ENCODE assay signal across 7 cellular contexts in the genomic region with DNA sequence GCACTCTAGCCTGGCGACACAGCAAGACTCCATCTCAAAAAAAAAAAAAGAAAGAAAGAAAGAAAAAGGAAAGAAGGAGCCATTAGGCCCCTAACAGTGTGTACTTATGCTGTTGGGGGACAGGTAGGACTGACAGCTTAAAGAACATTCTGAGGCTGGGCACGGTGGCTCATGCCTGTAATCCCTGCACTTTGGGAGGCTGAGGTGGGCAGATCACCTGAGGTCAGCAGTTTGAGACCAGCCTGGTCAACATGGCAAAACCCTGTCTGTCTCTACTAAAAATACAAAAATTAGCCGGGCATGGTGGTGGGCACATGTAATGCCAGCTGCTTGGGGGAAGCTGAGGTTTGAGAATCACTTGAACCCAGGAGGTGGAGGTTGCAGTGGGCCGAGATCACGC. TPM values are rescaled to one million over a fixed set of nuclear protein-coding genes. Genes with fewer than 3 reads are reported as not detected.
A peak's percentile ranks its signal among the peaks of the same experiment; 100 is the strongest.
DNase-seq lines count a peak whose midpoint lies in the region; ATAC-seq, FAIRE-seq and TF ChIP-seq lines count a peak whose summit lies in the region.
"Not testable (repeated sequence)": the region's sequence is repeated elsewhere in the genome, so short reads cannot be mapped to it uniquely, and the experiment has no call there.

No MANE protein-coding gene starts in this region.

- not testable (repeated sequence) for TF ChIP-seq CTCF in 22Rv1 (IDR thresholded peaks at IDR 0.05); HCT116 (IDR thresholded peaks at IDR 0.05 in 2 of 3, conservative IDR thresholded peaks at IDR 0.05 in 1 of 3; ENCODE audit: borderline replicate concordance in 1 of 3, insufficient read depth in 1 of 3, low read depth in 2 of 3, low read length in 2 of 3); Peyer's patch (IDR thresholded peaks at IDR 0.05); colonic mucosa (IDR thresholded peaks at IDR 0.05); HepG2 (CRISPR knock-in tag; IDR thresholded peaks at IDR 0.05); type B pancreatic cell (conservative IDR thresholded peaks at IDR 0.05)

- H3K27ac ChIP-seq in 22Rv1 (peak overlapping the region; percentile 71), HCT116 (ENCODE audit: low read depth, low read length) (peak overlapping the region; percentile 78; the same call in 1 of the 2 replicates), Peyer's patch (peak overlapping the region in 3 of 4 donors; percentile 50 to 60 (median 59)), colonic mucosa (peak overlapping the region; percentile 82), HepG2 (ENCODE audit: extremely low read length, insufficient read depth, low read length) (peak overlapping the region; percentile 99)

- not testable (repeated sequence) for H2AFZ ChIP-seq in HCT116 (ENCODE audit: low read depth, low read length, poor library complexity, severe bottlenecking); HepG2 (ENCODE audit: low read length)

- H3K4me2 ChIP-seq in HCT116 (ENCODE audit: low read length) (peak overlapping the region; percentile 48), HepG2 (ENCODE audit: low read depth, low read length) (peak overlapping the region; percentile 88)

- DNase-seq in HCT116 (ENCODE audit: low read depth, low spot score); Peyer's patch; colonic mucosa; HepG2 (ENCODE audit: low spot score); type B pancreatic cell (ENCODE audit: extremely low spot score, unreplicated experiment): not testable (repeated sequence)
- DNase-seq in posterior vena cava (ENCODE audit: low spot score): peak; percentile 7

- peak overlapping the region; percentile 95 for H3K27ac Mint-ChIP-seq in type B pancreatic cell

- not testable (repeated sequence) for BruUV-seq in HCT116 (replicated peaks; lab: Mats Ljungman, UMichigan); HepG2 (replicated peaks; lab: Mats Ljungman, UMichigan)

- H3K4me3 ChIP-seq in HCT116 (replicated peaks in 1 of 2; ENCODE audit: low read depth in 1 of 2, low read length in 2 of 2): peak overlapping the region in 1 of 2 experiments; percentile 2; a peak in 1 of 4 replicates
- H3K4me3 ChIP-seq in Peyer's patch, colonic mucosa: not testable (repeated sequence)
- peak overlapping the region in 1 of 3 experiments; percentile 55; a peak in 3 of 6 replicates for H3K4me3 ChIP-seq in HepG2 (replicated peaks in 1 of 3; ENCODE audit: insufficient read depth in 1 of 3, low read depth in 2 of 3, low read length in 3 of 3)

- not testable (repeated sequence) for H3K9me2 ChIP-seq in HCT116 (ENCODE audit: insufficient read depth)

- POLR2A ChIA-PET in HCT116 (lab: Charles Lee): interaction anchor here (0.6 to 2.5 kb wide), 4 partner anchors 14 to 87 kb away, joined by 3 to 15 read pairs (median 5); partner anchors contain the start of genes EIF4B and KRT8
- POLR2A ChIA-PET in HepG2 (lab: Yijun Ruan, JAX): interaction anchor here (1.2 to 8.0 kb wide), 17 partner anchors 11 to 113 kb away, joined by 3 to 159 read pairs (median 10); partner anchors contain the start of genes EIF4B, KRT18 and KRT8

- ATAC-seq in HCT116, HepG2: not testable (repeated sequence)

- CTCF ChIA-PET in HCT116 (lab: Charles Lee): interaction anchor here (1.3 kb wide), 1 partner anchor 11 kb away, joined by 5 read pairs; no protein-coding TSS in a partner anchor
- CTCF ChIA-PET in HepG2 (lab: Yijun Ruan, JAX; ENCODE audit: low intra/inter-chr PET ratio, low total read pairs): interaction anchor here (1.5 to 1.6 kb wide), 2 partner anchors 11 kb away, joined by 3 to 6 read pairs; no protein-coding TSS in a partner anchor

- 15% methylated on average over 5 of the region's 5 CpGs for WGBS in HepG2 (ENCODE audit: low lambda C conversion rate)

- intact Hi-C loops in HCT116 (cut with micrococcal nuclease); colonic mucosa (cut with DNase I); HepG2 (cut with micrococcal nuclease; ENCODE audit: unreplicated experiment): not testable (repeated sequence)
- intact Hi-C loops in posterior vena cava (cut with DNase I): loop anchor here in 1 of 2 donors (10.0 kb wide), 1 partner anchor 657 kb away; no protein-coding TSS in a partner anchor

- H3K4me1 Mint-ChIP-seq in type B pancreatic cell (ENCODE audit: unreplicated experiment): peaks cover 14% of the 10 kb centered on the region

- FAIRE-seq in HepG2 (lab: Jason Lieb, UNC): not testable (repeated sequence)

- peaks cover 23 to 35% of the 10 kb centered on the region in 2 experiments for H3K4me1 ChIP-seq in HCT116 (ENCODE audit: control insufficient read depth in 1 of 2, insufficient read depth in 2 of 2, low read length in 2 of 2)
- peaks cover 0 to 23% (median 0%) of the 10 kb centered on the region in 4 donors for H3K4me1 ChIP-seq in Peyer's patch
- not testable (repeated sequence) for H3K4me1 ChIP-seq in colonic mucosa
- peaks cover 61% of the 10 kb centered on the region for H3K4me1 ChIP-seq in HepG2 (ENCODE audit: insufficient read depth, low read length)

- not testable (repeated sequence) for TF ChIP-seq EP300 in HepG2 (IDR thresholded peaks at IDR 0.05; ENCODE audit: low read depth in 2 of 2, low read length in 2 of 2); HepG2 (CRISPR knock-in tag; IDR thresholded peaks at IDR 0.05; ENCODE audit: borderline replicate concordance)

- in situ Hi-C loops in HepG2 (cut with HindIII; ENCODE audit: extremely low pct_ligation_motif_present, low pct_unique_long_range_greater_than_20kb): loop anchor here (25.0 kb wide), 3 partner anchors 305 to 855 kb away; partner anchors contain the start of genes KRT1 and KRT84

- peak overlapping the region; percentile 64 for H3K4me3 Mint-ChIP-seq in type B pancreatic cell

- not testable (repeated sequence) for TF ChIP-seq POLR2A in HCT116 (IDR thresholded peaks at IDR 0.05; ENCODE audit: borderline replicate concordance, extremely low read depth, insufficient read depth, insufficient read length); Peyer's patch (IDR thresholded peaks at IDR 0.05); HepG2 (IDR thresholded peaks at IDR 0.05; ENCODE audit: insufficient read depth in 1 of 2, low read depth in 2 of 2, low read length in 2 of 2)

- not testable (repeated sequence) for H3K36me3 Mint-ChIP-seq in type B pancreatic cell

- H4K20me1 ChIP-seq in HCT116 (ENCODE audit: insufficient read depth); HepG2 (ENCODE audit: insufficient read depth, low read length): not testable (repeated sequence)

- not testable (repeated sequence) for H3K27me3 ChIP-seq in HCT116 (ENCODE audit: insufficient read depth, low read length); Peyer's patch; colonic mucosa; HepG2 (ENCODE audit: control insufficient read depth in 1 of 2, insufficient read depth in 2 of 2, low read length in 2 of 2)

- H3K9ac ChIP-seq in HCT116 (ENCODE audit: low read length): peak overlapping the region; percentile 54
- not testable (repeated sequence) for H3K9ac ChIP-seq in colonic mucosa (ENCODE audit: low read depth in 2 of 2, low read length in 2 of 2)
- H3K9ac ChIP-seq in HepG2 (ENCODE audit: insufficient read depth, low read depth, low read length): peak overlapping the region; percentile 91

- H3K27me3 Mint-ChIP-seq in type B pancreatic cell: not testable (repeated sequence)

- H3K9me3 ChIP-seq in HCT116 (ENCODE audit: control insufficient read depth in 1 of 2, insufficient read depth in 1 of 2, low read depth in 1 of 2, low read length in 2 of 2); Peyer's patch; colonic mucosa; HepG2 (ENCODE audit: low read length): not testable (repeated sequence)

- H3K9me3 Mint-ChIP-seq in type B pancreatic cell: not testable (repeated sequence)

- H3K36me3 ChIP-seq in HCT116 (ENCODE audit: control insufficient read depth in 1 of 2, insufficient read depth in 2 of 2, low read length in 2 of 2); Peyer's patch; colonic mucosa; HepG2 (replicated peaks in 1 of 2; ENCODE audit: control insufficient read depth in 1 of 2, insufficient read depth in 2 of 2, low read length in 2 of 2): not testable (repeated sequence)

- RAD21 ChIA-PET in HCT116 (lab: Charles Lee; ENCODE audit: low non-redundant PET in 1 of 2, low total read pairs in 2 of 2, uncharacterized antibody in 2 of 2, unreplicated experiment in 2 of 2): interaction anchor here (0.5 to 0.7 kb wide), 2 partner anchors 62 to 408 kb away, joined by 3 read pairs; no protein-coding TSS in a partner anchor

- TF ChIP-seq RAD21 in HCT116 (IDR thresholded peaks at IDR 0.05; ENCODE audit: low read depth); HepG2 (CRISPR knock-in tag; IDR thresholded peaks at IDR 0.05): not testable (repeated sequence)

- not testable (repeated sequence) for H3K79me2 ChIP-seq in HCT116 (ENCODE audit: insufficient read depth, low read length); HepG2 (ENCODE audit: insufficient read depth, low read length)

RNA-seq across cellular contexts. Expression of gene EIF4B, which starts 14.0 kb away (rescaled TPM):
- total RNA-seq in HCT116 (2021; ENCODE audit: unreplicated experiment) (809 TPM), Peyer's patch (100 to 1,000 TPM; 234 to 531 (median 250) TPM), colonic mucosa (100 to 1,000 TPM; 398 to 455 TPM), HepG2 (2016; rRNA removed; fragmentation: Illumina TruSeq; extraction: Trizol) (548 and 779 TPM in 2 replicates), posterior vena cava (100 to 1,000 TPM; 311 to 314 TPM), type B pancreatic cell (ENCODE audit: low replicate concordance) (450 and 521 TPM in 2 replicates)
- polyA plus RNA-seq in HCT116 (2012): 589 and 640 TPM in 2 replicates
- 127 and 150 TPM in 2 replicates for total RNA-seq in HepG2 (2016; cell fraction: cytosol; rRNA removed; fragmentation: Illumina TruSeq; extraction: Trizol; ENCODE audit: low read depth)
- total RNA-seq in HepG2 (2016; cell fraction: insoluble cytoplasmic fraction; rRNA removed; fragmentation: Illumina TruSeq; extraction: Trizol): 568 and 746 TPM in 2 replicates
- 454 and 551 TPM in 2 replicates for total RNA-seq in HepG2 (2016; cell fraction: membrane; rRNA removed; fragmentation: Illumina TruSeq; extraction: Trizol)
- total RNA-seq in HepG2 (2016; cell fraction: nucleus; rRNA removed; fragmentation: Illumina TruSeq; extraction: Trizol): 263 and 291 TPM in 2 replicates
- polyA plus RNA-seq in HepG2 (2011; rRNA removed): 327 and 416 TPM in 2 replicates
- polyA plus RNA-seq in HepG2 (2011; cell fraction: cytosol; rRNA removed): 501 and 516 TPM in 2 replicates
- polyA plus RNA-seq in HepG2 (2011; cell fraction: nucleus; rRNA removed): 203 and 222 TPM in 2 replicates
- polyA plus RNA-seq in HepG2 (2012): 450 and 479 TPM in 2 replicates
- polyA plus RNA-seq in HepG2 (2016; cell fraction: cytosol; fragmentation: Illumina TruSeq; extraction: Trizol; ENCODE audit: low read depth): 74.7 and 91.4 TPM in 2 replicates
- polyA plus RNA-seq in HepG2 (2016; cell fraction: insoluble cytoplasmic fraction; fragmentation: Illumina TruSeq; extraction: Trizol; ENCODE audit: low read depth): 445 and 458 TPM in 2 replicates
- polyA plus RNA-seq in HepG2 (2016; cell fraction: membrane; fragmentation: Illumina TruSeq; extraction: Trizol; ENCODE audit: low read depth): 254 and 316 TPM in 2 replicates
- polyA plus RNA-seq in HepG2 (2016; cell fraction: nucleus; fragmentation: Illumina TruSeq; extraction: Trizol; ENCODE audit: insufficient read depth, low read depth): 258 and 266 TPM in 2 replicates
- polyA minus RNA-seq in HepG2 (2011; rRNA and poly(A)+ RNA removed; ENCODE audit: low replicate concordance): 738 and 1,247 TPM in 2 replicates
- 496 and 595 TPM in 2 replicates for polyA minus RNA-seq in HepG2 (2011; cell fraction: cytosol; rRNA and poly(A)+ RNA removed)
- 250 and 365 TPM in 2 replicates for polyA minus RNA-seq in HepG2 (2011; cell fraction: nucleus; rRNA and poly(A)+ RNA removed)

RNA-seq across cellular contexts. Expression of gene KRT18, which starts 43.3 kb away (rescaled TPM):
- total RNA-seq in HCT116 (2021; ENCODE audit: unreplicated experiment): 1,229 TPM
- polyA plus RNA-seq in HCT116 (2012): 1,596 and 1,648 TPM in 2 replicates
- 100 to 1,000 TPM; 320 to 614 (median 477) TPM for total RNA-seq in Peyer's patch
- total RNA-seq in colonic mucosa: 1,000 to 10,000 TPM; 1,068 to 1,487 TPM
- 618 and 762 TPM in 2 replicates for total RNA-seq in HepG2 (2016; rRNA removed; fragmentation: Illumina TruSeq; extraction: Trizol)
- total RNA-seq in HepG2 (2016; cell fraction: cytosol; rRNA removed; fragmentation: Illumina TruSeq; extraction: Trizol; ENCODE audit: low read depth): 344 and 369 TPM in 2 replicates
- 631 and 704 TPM in 2 replicates for total RNA-seq in HepG2 (2016; cell fraction: insoluble cytoplasmic fraction; rRNA removed; fragmentation: Illumina TruSeq; extraction: Trizol)
- total RNA-seq in HepG2 (2016; cell fraction: membrane; rRNA removed; fragmentation: Illumina TruSeq; extraction: Trizol): 289 and 321 TPM in 2 replicates
- 291 and 298 TPM in 2 replicates for total RNA-seq in HepG2 (2016; cell fraction: nucleus; rRNA removed; fragmentation: Illumina TruSeq; extraction: Trizol)
- polyA plus RNA-seq in HepG2 (2011; rRNA removed): 433 and 436 TPM in 2 replicates
- 543 and 742 TPM in 2 replicates for polyA plus RNA-seq in HepG2 (2011; cell fraction: cytosol; rRNA removed)
- polyA plus RNA-seq in HepG2 (2011; cell fraction: nucleus; rRNA removed): 328 and 341 TPM in 2 replicates
- polyA plus RNA-seq in HepG2 (2012): 356 and 426 TPM in 2 replicates
- 354 and 399 TPM in 2 replicates for polyA plus RNA-seq in HepG2 (2016; cell fraction: cytosol; fragmentation: Illumina TruSeq; extraction: Trizol; ENCODE audit: low read depth)
- polyA plus RNA-seq in HepG2 (2016; cell fraction: insoluble cytoplasmic fraction; fragmentation: Illumina TruSeq; extraction: Trizol; ENCODE audit: low read depth): 703 and 776 TPM in 2 replicates
- polyA plus RNA-seq in HepG2 (2016; cell fraction: membrane; fragmentation: Illumina TruSeq; extraction: Trizol; ENCODE audit: low read depth): 250 and 261 TPM in 2 replicates
- polyA plus RNA-seq in HepG2 (2016; cell fraction: nucleus; fragmentation: Illumina TruSeq; extraction: Trizol; ENCODE audit: insufficient read depth, low read depth): 432 and 466 TPM in 2 replicates
- polyA minus RNA-seq in HepG2 (2011; rRNA and poly(A)+ RNA removed; ENCODE audit: low replicate concordance): 346 and 697 TPM in 2 replicates
- polyA minus RNA-seq in HepG2 (2011; cell fraction: cytosol; rRNA and poly(A)+ RNA removed): 294 and 350 TPM in 2 replicates
- 138 and 164 TPM in 2 replicates for polyA minus RNA-seq in HepG2 (2011; cell fraction: nucleus; rRNA and poly(A)+ RNA removed)
- 10 to 100 TPM; 14.1 to 20.5 TPM for total RNA-seq in posterior vena cava
- total RNA-seq in type B pancreatic cell (ENCODE audit: low replicate concordance): 480 and 1,293 TPM in 2 replicates

RNA-seq across cellular contexts. Expression of gene TNS2, which starts 57.6 kb away (rescaled TPM):
- 25.7 TPM for total RNA-seq in HCT116 (2021; ENCODE audit: unreplicated experiment)
- 16.3 and 17.3 TPM in 2 replicates for polyA plus RNA-seq in HCT116 (2012)
- total RNA-seq in Peyer's patch: 100 to 1,000 TPM in 3 of 4 donors, 10 to 100 TPM in 1; 29.2 to 274 (median 154) TPM
- total RNA-seq in colonic mucosa: 10 to 100 TPM; 26.0 to 27.1 TPM
- 3.2 and 8.9 TPM in 2 replicates for total RNA-seq in HepG2 (2016; rRNA removed; fragmentation: Illumina TruSeq; extraction: Trizol)
- 3.1 and 5.0 TPM in 2 replicates for total RNA-seq in HepG2 (2016; cell fraction: cytosol; rRNA removed; fragmentation: Illumina TruSeq; extraction: Trizol; ENCODE audit: low read depth)
- total RNA-seq in HepG2 (2016; cell fraction: insoluble cytoplasmic fraction; rRNA removed; fragmentation: Illumina TruSeq; extraction: Trizol): 2.8 and 9.5 TPM in 2 replicates
- total RNA-seq in HepG2 (2016; cell fraction: membrane; rRNA removed; fragmentation: Illumina TruSeq; extraction: Trizol): 3.1 and 3.8 TPM in 2 replicates
- 13.3 and 14.8 TPM in 2 replicates for total RNA-seq in HepG2 (2016; cell fraction: nucleus; rRNA removed; fragmentation: Illumina TruSeq; extraction: Trizol)
- polyA plus RNA-seq in HepG2 (2011; rRNA removed): 18.0 and 20.4 TPM in 2 replicates
- 3.9 and 6.8 TPM in 2 replicates for polyA plus RNA-seq in HepG2 (2011; cell fraction: cytosol; rRNA removed)
- 181 and 258 TPM in 2 replicates for polyA plus RNA-seq in HepG2 (2011; cell fraction: nucleus; rRNA removed)
- 13.0 and 15.3 TPM in 2 replicates for polyA plus RNA-seq in HepG2 (2012)
- 0.96 and 1.4 TPM in 2 replicates for polyA plus RNA-seq in HepG2 (2016; cell fraction: cytosol; fragmentation: Illumina TruSeq; extraction: Trizol; ENCODE audit: low read depth)
- polyA plus RNA-seq in HepG2 (2016; cell fraction: insoluble cytoplasmic fraction; fragmentation: Illumina TruSeq; extraction: Trizol; ENCODE audit: low read depth): 5.7 and 8.2 TPM in 2 replicates
- 2.0 and 4.2 TPM in 2 replicates for polyA plus RNA-seq in HepG2 (2016; cell fraction: membrane; fragmentation: Illumina TruSeq; extraction: Trizol; ENCODE audit: low read depth)
- polyA plus RNA-seq in HepG2 (2016; cell fraction: nucleus; fragmentation: Illumina TruSeq; extraction: Trizol; ENCODE audit: insufficient read depth, low read depth): 34.1 and 49.0 TPM in 2 replicates
- polyA minus RNA-seq in HepG2 (2011; rRNA and poly(A)+ RNA removed; ENCODE audit: low replicate concordance): 34.0 and 38.3 TPM in 2 replicates
- 9.9 and 10.3 TPM in 2 replicates for polyA minus RNA-seq in HepG2 (2011; cell fraction: cytosol; rRNA and poly(A)+ RNA removed)
- polyA minus RNA-seq in HepG2 (2011; cell fraction: nucleus; rRNA and poly(A)+ RNA removed): 63.8 and 80.3 TPM in 2 replicates
- 100 to 1,000 TPM; 139 to 218 TPM for total RNA-seq in posterior vena cava
- 3.5 and 21.8 TPM in 2 replicates for total RNA-seq in type B pancreatic cell (ENCODE audit: low replicate concordance)

Comparison
In these comparisons a context has a peak if more than half of its experiments do, and no peak if none do; other contexts are left out.
1. RNA of gene KRT18, which starts 43.3 kb away (total RNA-seq): 1,068 to 1,487 TPM in colonic mucosa, 1,229 TPM in HCT116 (single experiment), 289 to 762 TPM in HepG2, 320 to 614 TPM in Peyer's patch and 480 to 1,293 TPM in type B pancreatic cell; 14.1 to 20.5 TPM in posterior vena cava; every median in the first group is over 10 times any median in the second.
2. Peak in every context shown above with its lines, with median percentiles within 50 percentile points of each other: H3K27ac ChIP-seq.